Comparison of ENCODE assay signal across 1 cellular context in genomic region chr11:34349882-34350281, GRCh38.
TF ChIP-seq lines count a peak whose summit lies in the region.

No MANE protein-coding gene starts in this region.

TF ChIP-seq in IMR-90, 13 proteins besides CTCF, POLR2A, EP300 and RAD21 (continued from another document):
- no peak for TF ChIP-seq ELK1 (IDR thresholded peaks at IDR 0.05; ENCODE audit: borderline replicate concordance, low read depth, low read length)
- no peak for TF ChIP-seq CHD1 (IDR thresholded peaks at IDR 0.05; ENCODE audit: low read depth, low read length)
- no peak for TF ChIP-seq RCOR1 (IDR thresholded peaks at IDR 0.05; ENCODE audit: insufficient replicate concordance, low read length)
